Comparison of ENCODE assay signal across 12 cellular contexts in the genomic region with DNA sequence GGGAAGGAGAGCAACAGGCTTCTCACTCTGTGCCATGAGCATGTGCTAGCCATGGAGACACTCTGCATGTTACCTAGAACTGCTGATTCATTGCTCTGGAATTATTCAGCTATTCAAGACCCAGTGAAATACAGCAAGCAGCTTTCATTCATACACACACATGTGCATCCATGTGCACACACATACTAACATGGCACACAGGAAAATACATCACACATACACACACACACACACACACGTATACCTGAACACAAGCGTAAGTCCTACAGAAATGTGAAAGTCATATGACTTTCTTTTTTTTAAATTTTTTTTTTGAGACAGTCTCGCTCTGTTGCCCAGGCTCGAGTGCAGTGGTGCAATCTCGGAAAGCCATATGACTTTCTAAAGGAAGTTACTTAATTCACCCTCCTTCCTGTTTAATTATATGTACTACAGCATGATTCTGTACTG.
DNase-seq lines count a peak whose midpoint lies in the region; ATAC-seq lines count a peak whose summit lies in the region.
"Had no signal": no experiment of that assay in that cellular context is flagged by ENCODE, and none has a peak within 500 bp of the region (broad histone marks: within the 10 kb centered on the region; RNA-seq: fewer than 3 reads in every experiment).

No MANE protein-coding gene starts in this region.

- H3K27ac ChIP-seq in SK-N-MC = peak overlapping the region; percentile 55; the same call in 1 of the 2 replicates
- H3K27ac ChIP-seq: esophagus squamous epithelium, psoas muscle had no signal

- ATAC-seq in GM21737 (IDR thresholded peaks at IDR 0.05; ENCODE audit: unreplicated experiment) = no peak

- in situ Hi-C loops in ACHN (cut with HindIII; ENCODE audit: low pct_ligation_motif_present, low pct_unique_long_range_greater_than_20kb, low sequenced_read_pairs) = no loop called here

- DNase-seq in ACHN (peak; percentile 65), HCEC 1CT (peak; percentile 59), SK-N-MC (ENCODE audit: low read depth, low spot score) (peak; percentile 73), globus pallidus (ENCODE audit: low spot score) (peak; percentile 16), NCI-H1694 (lab: John Stamatoyannopoulos, UW) (no peak), T-helper 1 cell (no peak), inferior parietal cortex (ENCODE audit: extremely low spot score) (no peak)
- DNase-seq: DND-41, esophagus squamous epithelium, NCI-H446, psoas muscle had no signal

- H3K9me3 ChIP-seq in SK-N-MC (ENCODE audit: low read depth, low read length) = no peaks in the 10 kb centered on the region
- H3K9me3 ChIP-seq: esophagus squamous epithelium, psoas muscle had no signal

- H3K36me3 ChIP-seq in SK-N-MC (ENCODE audit: insufficient read depth, low read length) = no peaks in the 10 kb centered on the region

- no peak overlapping the region for H3K4me3 ChIP-seq in SK-N-MC
- H3K4me3 ChIP-seq: esophagus squamous epithelium, psoas muscle had no signal

- H3K9ac ChIP-seq in SK-N-MC (ENCODE audit: insufficient read length) = no peak overlapping the region

Comparison
In these comparisons a context has a peak if more than half of its experiments do, and no peak if none do; other contexts are left out.
1. DNase-seq: peak in ACHN (single experiment), HCEC 1CT (single experiment), SK-N-MC (single experiment) and globus pallidus (single experiment); none in NCI-H1694 (single experiment), T-helper 1 cell (0 of 5) and inferior parietal cortex (single experiment).